8 cellular contexts compared by ENCODE assay signal in the genomic region with DNA sequence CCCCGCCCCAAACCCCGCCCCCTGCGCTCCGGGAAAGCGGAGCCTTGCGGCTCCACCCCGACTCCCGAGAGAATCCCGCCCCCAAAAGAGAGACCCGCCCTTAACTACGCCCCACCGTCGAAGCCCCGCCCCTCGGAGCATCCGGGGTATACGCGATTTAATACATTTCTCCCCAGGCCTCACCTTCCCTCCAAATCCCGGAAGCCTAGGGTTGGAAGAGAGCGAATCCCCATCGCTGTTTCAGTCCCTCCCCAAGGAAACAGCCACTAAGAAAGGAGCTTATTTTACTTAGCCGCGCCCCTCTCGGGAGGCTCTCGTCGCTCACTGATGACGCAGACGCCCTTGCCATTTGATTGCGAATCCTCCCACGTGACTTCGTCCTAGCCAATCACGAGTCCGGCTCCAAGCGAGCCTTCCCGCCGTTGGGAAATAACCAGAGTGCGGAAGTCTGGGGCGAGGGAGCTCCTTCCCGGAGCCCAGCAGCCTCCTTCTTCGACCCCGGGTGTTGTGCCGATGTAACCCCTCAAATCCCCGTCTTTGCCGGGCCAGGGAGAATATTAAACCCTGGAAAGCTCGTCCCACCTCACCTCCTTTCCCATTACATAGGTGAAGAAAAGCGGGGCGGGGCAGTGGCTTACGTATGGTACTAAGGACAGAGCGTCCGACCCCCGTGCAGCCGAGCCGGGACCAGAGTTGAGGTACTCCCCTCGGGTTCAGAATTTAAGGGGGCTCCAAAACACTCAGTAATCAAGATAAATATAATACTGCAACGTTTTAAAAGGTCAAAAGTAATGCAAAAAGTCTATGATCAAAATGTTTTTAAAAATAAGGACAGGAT. TPM values are rescaled to one million over a fixed set of nuclear protein-coding genes. Genes with fewer than 3 reads are reported as not detected.
DNase-seq lines count a peak whose midpoint lies in the region; ATAC-seq, FAIRE-seq and TF ChIP-seq lines count a peak whose summit lies in the region.

No MANE protein-coding gene starts in this region.

- peak overlapping the region; percentile 92 to 99 (median 98) for H3K27ac Mint-ChIP-seq in naive thymus-derived CD8-positive, alpha-beta T cell
- peak overlapping the region; percentile 95 for H3K27ac Mint-ChIP-seq in stimulated activated naive B cell treated with anti-CD40 and anti-IgM and Interleukin-4, amounts not matched to agents 10 μg/mL and 1 μg/mL and 100 μg/mL, for 72 hours

- no peaks in the 10 kb centered on the region for H3K27me3 Mint-ChIP-seq in naive thymus-derived CD8-positive, alpha-beta T cell
- H3K27me3 Mint-ChIP-seq in stimulated activated naive B cell treated with anti-CD40 and anti-IgM and Interleukin-4, amounts not matched to agents 10 μg/mL and 1 μg/mL and 100 μg/mL, for 72 hours = peaks cover 0 to 5% of the 10 kb centered on the region in 2 donors

- TF ChIP-seq POLR2A in H54 (IDR thresholded peaks at IDR 0.05; ENCODE audit: low read depth, low read length) = peak; percentile 94

- H3K36me3 Mint-ChIP-seq in naive thymus-derived CD8-positive, alpha-beta T cell = peaks cover 0 to 4% (median 0%) of the 10 kb centered on the region in 3 donors
- H3K36me3 Mint-ChIP-seq in stimulated activated naive B cell treated with anti-CD40 and anti-IgM and Interleukin-4, amounts not matched to agents 10 μg/mL and 1 μg/mL and 100 μg/mL, for 72 hours = no peaks in the 10 kb centered on the region

- POLR2A ChIA-PET in RWPE1 (lab: Yijun Ruan, JAX; ENCODE audit: low non-redundant PET) = interaction anchor here (0.8 to 1.1 kb wide), 3 partner anchors 17 to 97 kb away, joined by 3 to 9 read pairs (median 4); partner anchors contain the start of gene NAT9
- POLR2A ChIA-PET in naive thymus-derived CD8-positive, alpha-beta T cell (lab: Charles Lee) = interaction anchor here (0.7 to 1.6 kb wide), 18 partner anchors 9 to 794 kb away, joined by 3 to 12 read pairs (median 5); partner anchors contain the start of genes GRB2, MIF4GD, NAT9 and NHERF1

- CTCF ChIA-PET in RWPE1 (lab: Yijun Ruan, JAX) = interaction anchor here (0.7 to 1.4 kb wide), 2 partner anchors 11 to 13 kb away, joined by 3 to 7 read pairs; partner anchors contain the start of gene GRIN2C

- peak; percentile 95 to 96 for ATAC-seq in naive thymus-derived CD8-positive, alpha-beta T cell
- ATAC-seq in stimulated activated naive B cell treated with anti-CD40 and anti-IgM and Interleukin-4, amounts not matched to agents 10 μg/mL and 1 μg/mL and 100 μg/mL, for 72 hours (replicated peaks) = peak; percentile 92 to 94

- H3K9me3 Mint-ChIP-seq in naive thymus-derived CD8-positive, alpha-beta T cell = no peaks in the 10 kb centered on the region
- H3K9me3 Mint-ChIP-seq in stimulated activated naive B cell treated with anti-CD40 and anti-IgM and Interleukin-4, amounts not matched to agents 10 μg/mL and 1 μg/mL and 100 μg/mL, for 72 hours = no peaks in the 10 kb centered on the region

- peak; percentile 92 for FAIRE-seq in H54 (lab: Jason Lieb, UNC)

- H3K4me3 Mint-ChIP-seq in naive thymus-derived CD8-positive, alpha-beta T cell = peak overlapping the region; percentile 83 to 98 (median 94)
- peak overlapping the region; percentile 87 for H3K4me3 Mint-ChIP-seq in stimulated activated naive B cell treated with anti-CD40 and anti-IgM and Interleukin-4, amounts not matched to agents 10 μg/mL and 1 μg/mL and 100 μg/mL, for 72 hours

- TF ChIP-seq CTCF in RWPE1 (conservative IDR thresholded peaks at IDR 0.05; ENCODE audit: low read depth) = no peak

- peaks cover 16 to 25% (median 23%) of the 10 kb centered on the region in 4 donors for H3K4me1 Mint-ChIP-seq in naive thymus-derived CD8-positive, alpha-beta T cell
- H3K4me1 Mint-ChIP-seq in stimulated activated naive B cell treated with anti-CD40 and anti-IgM and Interleukin-4, amounts not matched to agents 10 μg/mL and 1 μg/mL and 100 μg/mL, for 72 hours = peaks cover 14 to 27% of the 10 kb centered on the region in 2 donors

- peak overlapping the region; percentile 86 for H3K27ac ChIP-seq in RWPE1

- DNase-seq in ELF-1 (ENCODE audit: low read depth, low spot score) (peak; percentile 100), H54 (ENCODE audit: insufficient read length, low spot score) (peak; percentile 99), LoVo (ENCODE audit: low spot score) (peak; percentile 99), RWPE1 (ENCODE audit: low spot score) (peak; percentile 100), fibroblast of peridontal ligament (ENCODE audit: extremely low read depth) (peak; percentile 100)
- DNase-seq in activated T-helper 9 cell treated with anti-CD3 and anti-CD28 coated beads, Interleukin-2, amount 50 U/mL, for 16 hours (ENCODE audit: low read depth) = peak; percentile 97
- DNase-seq in naive thymus-derived CD8-positive, alpha-beta T cell = peak; percentile 97 to 100 (median 99)
- peak; percentile 99 for DNase-seq in stimulated activated naive B cell treated with anti-CD40 and anti-IgM and Interleukin-4, amounts not matched to agents 10 μg/mL and 1 μg/mL and 100 μg/mL, for 72 hours

RNA-seq across cellular contexts. Expression of gene FDXR, which starts 0.5 kb away (rescaled TPM):
- total RNA-seq in naive thymus-derived CD8-positive, alpha-beta T cell = 10 to 100 TPM; 10.7 to 12.7 TPM
- polyA plus RNA-seq in naive thymus-derived CD8-positive, alpha-beta T cell = 1 to 10 TPM; 3.9 to 7.2 (median 4.2) TPM

RNA-seq across cellular contexts. Expression of gene GRIN2C, which starts 13.6 kb away (rescaled TPM):
- total RNA-seq in naive thymus-derived CD8-positive, alpha-beta T cell = under 1 TPM in 1 of 2 experiments, not detected in 1; 0.08 TPM
- polyA plus RNA-seq in naive thymus-derived CD8-positive, alpha-beta T cell = under 1 TPM in 1 of 3 donors, not detected in 2; 0.08 TPM

RNA-seq across cellular contexts. Expression of gene FADS6, which starts 20.2 kb away (rescaled TPM):
- not detected for total RNA-seq in naive thymus-derived CD8-positive, alpha-beta T cell
- not detected for polyA plus RNA-seq in naive thymus-derived CD8-positive, alpha-beta T cell

RNA-seq across cellular contexts. Expression of gene USH1G, which starts 49.8 kb away (rescaled TPM):
- not detected for total RNA-seq in naive thymus-derived CD8-positive, alpha-beta T cell
- polyA plus RNA-seq in naive thymus-derived CD8-positive, alpha-beta T cell = not detected

RNA-seq across cellular contexts. Expression of gene OTOP2, which starts 50.8 kb away (rescaled TPM):
- total RNA-seq in naive thymus-derived CD8-positive, alpha-beta T cell = not detected
- polyA plus RNA-seq in naive thymus-derived CD8-positive, alpha-beta T cell = not detected

Comparison
In these comparisons a context has a peak if more than half of its experiments do, and no peak if none do; other contexts are left out.
1. Peak in every context shown above with its lines: DNase-seq, ATAC-seq and H3K27ac ChIP-seq.